ENCODE assay signal across 19 cellular contexts in the genomic region with DNA sequence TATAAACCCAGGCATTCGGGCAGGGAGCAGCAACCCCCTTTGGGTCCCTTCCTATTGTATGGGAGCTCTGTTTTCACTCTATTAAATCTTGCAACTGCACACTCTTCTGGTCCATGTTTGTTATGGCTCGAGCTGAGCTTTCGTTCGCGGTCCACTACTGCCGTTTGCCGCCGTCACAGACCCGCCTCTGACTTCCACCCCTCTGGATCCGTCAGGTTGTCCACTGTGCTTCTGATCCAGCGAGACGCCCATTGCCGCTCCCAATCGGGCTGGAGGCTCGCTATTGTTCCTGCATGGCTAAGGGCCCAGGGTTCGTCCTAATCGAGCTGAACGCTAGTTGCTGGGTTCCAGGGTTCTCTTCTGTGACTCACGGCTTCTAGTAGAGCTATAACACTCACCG.
"Had no signal": no experiment of that assay in that cellular context is flagged by ENCODE, and none has a peak within 500 bp of the region (broad histone marks: within the 10 kb centered on the region; RNA-seq: fewer than 3 reads in every experiment).

No MANE protein-coding gene starts in this region.

- H3K36me3 ChIP-seq: esophagus squamous epithelium, gastroesophageal sphincter, ovary, right atrium auricular region, sigmoid colon, upper lobe of left lung, uterus had no signal

- H3K4me3 Mint-ChIP-seq: immature natural killer cell; naive thymus-derived CD8-positive, alpha-beta T cell had no signal

- H3K9me3 Mint-ChIP-seq: immature natural killer cell had no signal

- H3K27ac Mint-ChIP-seq: immature natural killer cell; naive thymus-derived CD8-positive, alpha-beta T cell had no signal

- H3K27ac ChIP-seq: esophagus squamous epithelium, gastroesophageal sphincter, ovary, sigmoid colon, uterus had no signal

- H3K36me3 Mint-ChIP-seq: immature natural killer cell had no signal

- H3K9me3 ChIP-seq: ovary, right atrium auricular region, upper lobe of left lung, uterus had no signal

- H3K4me1 Mint-ChIP-seq: immature natural killer cell had no signal

- DNase-seq: effector memory CD4-positive, alpha-beta T cell; esophagus squamous epithelium; foreskin fibroblast; glutamatergic neuron; immature natural killer cell; kidney; left colon; left ventricle myocardium superior; naive thymus-derived CD8-positive, alpha-beta T cell; ovary; sigmoid colon; small intestine; stimulated activated CD4-positive, alpha-beta T cell treated with anti-CD3 and anti-CD28 coated beads, Interleukin-12 subunit alpha, Interleukin-12 subunit beta, amount 100 ng/mL, for 4 hours; stimulated activated naive CD4-positive, alpha-beta T cell treated with Interleukin-2 at 50 U/mL for 16 hours; uterus had no signal

- H3K27me3 ChIP-seq: esophagus squamous epithelium, gastroesophageal sphincter, ovary, right atrium auricular region, sigmoid colon, upper lobe of left lung, uterus had no signal

- H3K27me3 Mint-ChIP-seq: naive thymus-derived CD8-positive, alpha-beta T cell had no signal

- H3K4me3 ChIP-seq: esophagus squamous epithelium, gastroesophageal sphincter, lung, ovary, right atrium auricular region, sigmoid colon, upper lobe of left lung, uterus had no signal

- ATAC-seq: gastroesophageal sphincter; left colon; left ventricle myocardium superior; naive thymus-derived CD8-positive, alpha-beta T cell had no signal

- H3K4me1 ChIP-seq: uterus had no signal
